ENCODE assay signal across 8 cellular contexts in the genomic region with DNA sequence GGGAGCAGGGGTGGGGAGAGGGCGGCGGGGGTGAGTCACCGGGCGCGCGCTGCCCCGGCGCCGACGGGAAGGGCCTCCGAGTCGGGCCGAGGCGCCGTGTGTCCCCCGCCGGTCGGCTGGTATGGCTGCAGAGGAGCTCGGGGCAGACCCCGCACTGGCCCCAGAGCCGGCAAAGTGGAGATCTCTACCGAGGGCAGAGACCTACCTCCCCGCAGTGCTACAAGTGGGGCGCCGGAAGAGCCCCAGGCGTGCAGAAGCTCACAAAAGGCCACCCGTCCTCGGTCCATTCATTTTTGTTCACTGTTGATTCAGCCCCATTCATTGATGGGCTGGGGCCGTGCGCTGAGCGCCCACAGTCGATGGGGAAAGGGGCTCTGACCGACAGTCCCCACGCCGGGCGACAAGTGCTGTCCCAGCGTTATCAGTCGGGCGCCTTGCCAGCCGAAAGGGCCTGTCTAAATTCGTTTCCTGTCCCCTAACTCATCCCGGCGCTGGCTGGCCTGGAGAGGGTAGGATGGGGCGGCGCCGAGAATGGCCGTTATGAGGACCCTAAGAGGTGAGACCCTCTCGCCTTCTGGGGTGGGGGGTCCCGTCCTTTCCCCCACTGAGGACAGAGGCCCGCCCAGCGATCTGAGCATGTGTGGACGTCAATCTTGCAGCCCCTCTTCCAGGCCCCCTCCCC. TPM values are rescaled to one million over a fixed set of nuclear protein-coding genes. Genes with fewer than 3 reads are reported as not detected.
DNase-seq lines count a peak whose midpoint lies in the region; ATAC-seq and TF ChIP-seq lines count a peak whose summit lies in the region.

No MANE protein-coding gene starts in this region.

- under 1% methylated on average over 52 of the region's 52 CpGs for WGBS in HUES64

- H3K4me1 Mint-ChIP-seq in activated CD8-positive, alpha-beta T cell treated with anti-CD3 and anti-CD28 coated beads, Interleukin-2, amount 10 ng/mL, durations not matched to agents 7 days and 5 days (ENCODE audit: low read depth), result peaks cover 27% of the 10 kb centered on the region

- no peaks in the 10 kb centered on the region for H3K9me3 Mint-ChIP-seq in activated CD8-positive, alpha-beta T cell treated with anti-CD3 and anti-CD28 coated beads, Interleukin-2, amount 10 ng/mL, durations not matched to agents 7 days and 5 days (ENCODE audit: insufficient read depth)

- H3K4me3 ChIP-seq in HUES64 (ENCODE audit: low read length) (peak overlapping the region; percentile 76), fibroblast of the aortic adventitia (ENCODE audit: low read depth, low read length) (peak overlapping the region; percentile 45)

- H3K27me3 ChIP-seq in HUES64 (ENCODE audit: insufficient read depth, low read length), result no peaks in the 10 kb centered on the region

- peak overlapping the region; percentile 92 for H3K27ac Mint-ChIP-seq in activated CD8-positive, alpha-beta T cell treated with anti-CD3 and anti-CD28 coated beads, Interleukin-2, amount 10 ng/mL, durations not matched to agents 7 days and 5 days

- no peaks in the 10 kb centered on the region for H3K9me3 ChIP-seq in HUES64 (ENCODE audit: insufficient read depth, low read depth, low read length)

- peak overlapping the region; percentile 82 for H3K4me3 Mint-ChIP-seq in activated CD8-positive, alpha-beta T cell treated with anti-CD3 and anti-CD28 coated beads, Interleukin-2, amount 10 ng/mL, durations not matched to agents 7 days and 5 days

- POLR2A ChIA-PET in activated CD8-positive, alpha-beta T cell treated with anti-CD3 and anti-CD28 coated beads, Interleukin-2, amount 10 ng/mL, durations not matched to agents 7 days and 5 days (lab: Charles Lee), result interaction anchor here (0.6 to 10.0 kb wide), 8 partner anchors 9 to 37 kb away, joined by 3 to 239 read pairs (median 4); a partner anchor contains a TSS

- peak overlapping the region; percentile 100 for H3K27ac ChIP-seq in HUES64 (ENCODE audit: low read depth, low read length)

- CTCF ChIA-PET in activated CD8-positive, alpha-beta T cell treated with anti-CD3 and anti-CD28 coated beads, Interleukin-2, amount 10 ng/mL, durations not matched to agents 7 days and 5 days (lab: Charles Lee), result interaction anchor here (2.0 to 4.4 kb wide), 2 partner anchors 10 to 17 kb away, joined by 8 to 16 read pairs; a partner anchor contains a TSS

- TF ChIP-seq CTCF in fibroblast of the aortic adventitia (IDR thresholded peaks at IDR 0.05; ENCODE audit: insufficient read depth, low read length), result no peak
- no peak for TF ChIP-seq CTCF in omental fat pad (IDR thresholded peaks at IDR 0.05)

- peaks cover 34% of the 10 kb centered on the region for H3K36me3 Mint-ChIP-seq in activated CD8-positive, alpha-beta T cell treated with anti-CD3 and anti-CD28 coated beads, Interleukin-2, amount 10 ng/mL, durations not matched to agents 7 days and 5 days (ENCODE audit: low read depth)

- H3K27me3 Mint-ChIP-seq in activated CD8-positive, alpha-beta T cell treated with anti-CD3 and anti-CD28 coated beads, Interleukin-2, amount 10 ng/mL, durations not matched to agents 7 days and 5 days (ENCODE audit: low read depth), result no peaks in the 10 kb centered on the region

- peak; percentile 8 for ATAC-seq in activated CD8-positive, alpha-beta T cell treated with anti-CD3 and anti-CD28 coated beads, Interleukin-2, amount 10 ng/mL, durations not matched to agents 7 days and 5 days
- ATAC-seq in omental fat pad (ENCODE audit: low FRiP score) (peak; percentile 61), GM18858 (IDR thresholded peaks at IDR 0.05; ENCODE audit: unreplicated experiment) (no peak)

- H3K4me1 ChIP-seq in HUES64 (ENCODE audit: insufficient read depth, low read length), result peaks cover 27% of the 10 kb centered on the region

- DNase-seq in NCI-H1092 treated with DMSO at 0.1 percent for 48 hours (lab: John Stamatoyannopoulos, UW) (peak; percentile 22), NCI-H1092 (lab: John Stamatoyannopoulos, UW) (no peak), fibroblast of the aortic adventitia (ENCODE audit: low read depth) (no peak), omental fat pad (ENCODE audit: low spot score) (no peak), NCI-H69 (lab: John Stamatoyannopoulos, UW) (no peak)
- no peak for DNase-seq in activated CD8-positive, alpha-beta T cell treated with anti-CD3 and anti-CD28 coated beads, Interleukin-2, amount 10 ng/mL, durations not matched to agents 7 days and 5 days

- peak overlapping the region; percentile 90 for H3K9ac ChIP-seq in HUES64 (ENCODE audit: low read depth, low read length)

- H3K36me3 ChIP-seq in HUES64 (ENCODE audit: insufficient read depth, low read length), result peaks cover 23% of the 10 kb centered on the region

RNA-seq across cellular contexts. Expression of a gene that starts 0.7 kb away (rescaled TPM):
- 14.8 TPM for polyA plus RNA-seq in HUES64 (2013, experiment 1 of 2)
- 18.8 TPM for polyA plus RNA-seq in HUES64 (2013, experiment 2 of 2)
- total RNA-seq in activated CD8-positive, alpha-beta T cell treated with anti-CD3 and anti-CD28 coated beads, Interleukin-2, amount 10 ng/mL, durations not matched to agents 7 days and 5 days, result 10 to 100 TPM; 26.6 to 34.3 TPM
- total RNA-seq in fibroblast of the aortic adventitia (ENCODE audit: low replicate concordance) (2.8 and 4.7 TPM in 2 replicates), omental fat pad (1 to 10 TPM; 2.8 to 5.3 (median 3.3) TPM)

RNA-seq across cellular contexts. Expression of a gene that starts 1.9 kb away (rescaled TPM):
- 1,291 TPM for polyA plus RNA-seq in HUES64 (2013, experiment 1 of 2)
- polyA plus RNA-seq in HUES64 (2013, experiment 2 of 2), result 1,164 TPM
- 1,000 to 10,000 TPM; 2,493 to 2,581 TPM for total RNA-seq in activated CD8-positive, alpha-beta T cell treated with anti-CD3 and anti-CD28 coated beads, Interleukin-2, amount 10 ng/mL, durations not matched to agents 7 days and 5 days
- total RNA-seq in fibroblast of the aortic adventitia (ENCODE audit: low replicate concordance) (507 and 514 TPM in 2 replicates), omental fat pad (100 to 1,000 TPM; 444 to 699 (median 616) TPM)

RNA-seq across cellular contexts. Expression of a gene that starts 10.1 kb away (rescaled TPM):
- polyA plus RNA-seq in HUES64 (2013, experiment 1 of 2), result 93.3 TPM
- polyA plus RNA-seq in HUES64 (2013, experiment 2 of 2), result 106 TPM
- 100 to 1,000 TPM; 239 to 245 TPM for total RNA-seq in activated CD8-positive, alpha-beta T cell treated with anti-CD3 and anti-CD28 coated beads, Interleukin-2, amount 10 ng/mL, durations not matched to agents 7 days and 5 days
- total RNA-seq in fibroblast of the aortic adventitia (ENCODE audit: low replicate concordance) (17.2 and 26.4 TPM in 2 replicates), omental fat pad (10 to 100 TPM; 24.5 to 34.4 (median 32.0) TPM)

RNA-seq across cellular contexts. Expression of a gene that starts 10.4 kb away (rescaled TPM):
- 53.6 TPM for polyA plus RNA-seq in HUES64 (2013, experiment 1 of 2)
- 54.9 TPM for polyA plus RNA-seq in HUES64 (2013, experiment 2 of 2)
- 10 to 100 TPM; 78.5 to 86.4 TPM for total RNA-seq in activated CD8-positive, alpha-beta T cell treated with anti-CD3 and anti-CD28 coated beads, Interleukin-2, amount 10 ng/mL, durations not matched to agents 7 days and 5 days
- total RNA-seq in fibroblast of the aortic adventitia (ENCODE audit: low replicate concordance), result 28.3 and 49.9 TPM in 2 replicates
- total RNA-seq in omental fat pad, result 10 to 100 TPM; 38.9 to 74.2 (median 47.1) TPM

RNA-seq across cellular contexts. Expression of a gene that starts 17.4 kb away (rescaled TPM):
- 73.1 TPM for polyA plus RNA-seq in HUES64 (2013, experiment 1 of 2)
- polyA plus RNA-seq in HUES64 (2013, experiment 2 of 2), result 89.2 TPM
- total RNA-seq in activated CD8-positive, alpha-beta T cell treated with anti-CD3 and anti-CD28 coated beads, Interleukin-2, amount 10 ng/mL, durations not matched to agents 7 days and 5 days, result 10 to 100 TPM; 52.3 to 53.6 TPM
- total RNA-seq in fibroblast of the aortic adventitia (ENCODE audit: low replicate concordance) (29.2 and 59.5 TPM in 2 replicates), omental fat pad (10 to 100 TPM; 45.3 to 71.0 (median 47.5) TPM)
